In the genomic region with DNA sequence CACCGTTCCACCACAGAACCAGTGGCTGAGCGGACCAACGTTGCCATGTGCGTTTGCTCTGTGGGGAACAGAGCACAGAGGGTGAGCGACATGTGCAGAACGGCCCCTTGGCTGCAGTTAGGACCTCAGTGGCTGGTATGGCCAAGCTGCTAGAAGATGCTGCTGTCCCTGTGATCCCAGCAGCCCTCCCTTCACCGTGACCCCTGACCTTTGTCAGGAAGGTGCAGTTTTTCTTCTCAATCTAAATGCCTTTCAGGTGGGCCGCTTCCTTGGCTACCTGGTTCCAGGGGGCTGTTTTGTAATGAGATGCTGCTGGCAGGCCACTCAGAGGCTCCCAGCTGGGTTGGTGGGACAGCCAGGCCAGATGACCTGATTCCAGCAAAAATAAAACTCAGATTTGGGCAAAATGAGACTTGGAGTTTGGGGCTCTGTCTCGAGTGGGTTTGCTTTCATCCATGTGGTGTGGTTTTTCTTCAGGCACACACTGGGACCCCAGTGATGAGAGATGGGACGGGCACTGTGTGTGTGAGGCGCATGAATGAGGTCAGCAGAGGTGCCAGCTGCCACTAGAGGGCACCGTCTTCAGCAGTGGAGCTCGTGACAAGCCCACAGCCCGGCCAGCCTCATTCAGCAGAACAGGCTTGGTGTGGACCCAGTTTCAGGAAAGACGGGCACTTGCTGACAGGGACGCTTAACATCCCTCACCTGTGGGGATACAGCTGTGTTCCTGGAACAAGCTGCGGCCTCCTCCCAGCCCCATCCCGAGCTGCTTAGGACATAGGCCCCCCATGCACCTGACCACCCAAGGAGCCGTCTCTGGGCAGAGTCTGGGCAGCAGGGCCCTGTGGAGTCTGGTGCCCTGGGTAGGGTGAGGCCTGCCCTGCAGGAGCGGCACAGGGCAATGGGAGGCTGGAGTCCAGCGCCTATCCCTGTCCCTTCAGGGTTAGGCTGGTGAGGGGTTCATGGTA, we compare ENCODE assay signal across 8 cellular contexts.
DNase-seq lines count a peak whose midpoint lies in the region; ATAC-seq and TF ChIP-seq lines count a peak whose summit lies in the region.

No MANE protein-coding gene starts in this region.

- DNase-seq in AG09309 (ENCODE audit: low read depth) (no peak), GM13977 (ENCODE audit: low spot score) (peak; percentile 80), OCI-M1 (lab: John Stamatoyannopoulos, UW) (peak; percentile 65), foreskin melanocyte (peak; percentile 43), pons (ENCODE audit: low spot score) (peak; percentile 59), GF-D8 (lab: John Stamatoyannopoulos, UW) (no peak)
- DNase-seq in activated T-helper 9 cell treated with anti-CD3 and anti-CD28 coated beads, Interleukin-2, amount 50 U/mL, for 16 hours (ENCODE audit: low read depth): peak; percentile 31

- no peak for ATAC-seq in HG03439 (IDR thresholded peaks at IDR 0.05; ENCODE audit: unreplicated experiment)

- in situ Hi-C loops in GM13977 (cut with MboI; ENCODE audit: low pct_unique_long_range_greater_than_20kb, low sequenced_read_pairs, unreplicated experiment): no loop called here

- peak; percentile 89 for TF ChIP-seq CTCF in AG09309 (IDR thresholded peaks at IDR 0.05; ENCODE audit: control insufficient read depth, insufficient read depth, low read depth, low read length, missing control alignments)
- peak; percentile 86 for TF ChIP-seq CTCF in GM13977 (IDR thresholded peaks at IDR 0.05; ENCODE audit: extremely low read depth, insufficient read depth, missing control alignments)

- H3K4me3 ChIP-seq in AG09309 (ENCODE audit: control insufficient read depth, low read depth, low read length): no peak overlapping the region

Comparison
In these comparisons a context has a peak if more than half of its experiments do, and no peak if none do; other contexts are left out.
1. DNase-seq: peak in GM13977 (single experiment), OCI-M1 (single experiment), activated T-helper 9 cell treated with anti-CD3 and anti-CD28 coated beads, Interleukin-2, amount 50 U/mL, for 16 hours (single experiment), foreskin melanocyte (single experiment) and pons (single experiment); none in AG09309 (single experiment) and GF-D8 (single experiment).